In genomic region chr17:7502987-7503386, GRCh38 we compare ENCODE assay signal across 8 cellular contexts. TPM values are rescaled to one million over a fixed set of nuclear protein-coding genes. Genes with fewer than 3 reads are reported as not detected.
DNase-seq lines count a peak whose midpoint lies in the region; TF ChIP-seq lines count a peak whose summit lies in the region.
"Had no signal": no experiment of that assay in that cellular context is flagged by ENCODE, and none has a peak within 500 bp of the region (broad histone marks: within the 10 kb centered on the region; RNA-seq: fewer than 3 reads in every experiment).

No MANE protein-coding gene starts in this region.

- H3K4me1 ChIP-seq in Loucy (ENCODE audit: insufficient read depth, low read length, poor library complexity, severe bottlenecking) (no peaks in the 10 kb centered on the region), hepatocyte (ENCODE audit: insufficient read depth) (no peaks in the 10 kb centered on the region)
- H3K4me1 ChIP-seq: SJSA1 had no signal

- no peaks in the 10 kb centered on the region for H3F3A ChIP-seq in Loucy (ENCODE audit: low read depth)

- no peaks in the 10 kb centered on the region for H3K27me3 ChIP-seq in Loucy (ENCODE audit: insufficient read depth, low read length, poor library complexity, severe bottlenecking)
- no peaks in the 10 kb centered on the region for H3K27me3 ChIP-seq in hepatocyte
- H3K27me3 ChIP-seq: SJSA1 had no signal

- TF ChIP-seq CTCF in Loucy (conservative IDR thresholded peaks at IDR 0.05; ENCODE audit: low read length) = peak; percentile 55
- peak; percentile 13 for TF ChIP-seq CTCF in hepatocyte (IDR thresholded peaks at IDR 0.05; ENCODE audit: poor library complexity)

- no peak overlapping the region for H3K9ac ChIP-seq in Loucy (ENCODE audit: low read depth, low read length, poor library complexity, severe bottlenecking)

- H3K27ac ChIP-seq in hepatocyte = no peak overlapping the region
- H3K27ac ChIP-seq: SJSA1 had no signal

- 91% methylated on average over 14 of the region's 14 CpGs for WGBS in hepatocyte (ENCODE audit: low lambda C conversion rate, missing lambda C conversion rate)

- peaks cover 52% of the 10 kb centered on the region for H4K20me1 ChIP-seq in Loucy (ENCODE audit: insufficient read depth, low read length, poor library complexity, severe bottlenecking)
- H4K20me1 ChIP-seq in hepatocyte (ENCODE audit: insufficient read depth, poor library complexity, severe bottlenecking) = no peaks in the 10 kb centered on the region

- H3K36me3 ChIP-seq in Loucy (ENCODE audit: insufficient read depth, low read length) (peaks cover 96% of the 10 kb centered on the region), hepatocyte (replicated peaks; ENCODE audit: insufficient read depth, low read depth) (peaks cover 4% of the 10 kb centered on the region)

- H3K79me2 ChIP-seq in Loucy (ENCODE audit: insufficient read depth, low read length) (peaks cover 25% of the 10 kb centered on the region; the same call in 1 of the 2 replicates), hepatocyte (peaks cover 5% of the 10 kb centered on the region)

- H3K9me2 ChIP-seq in Loucy (replicated peaks; ENCODE audit: low read depth, low read length) = no peaks in the 10 kb centered on the region
- no peaks in the 10 kb centered on the region for H3K9me2 ChIP-seq in hepatocyte (replicated peaks; ENCODE audit: insufficient read depth)

- H3K4me3 ChIP-seq in Loucy (ENCODE audit: low read length, poor library complexity, severe bottlenecking) (no peak overlapping the region), hepatocyte (no peak overlapping the region)
- H3K4me3 ChIP-seq: SJSA1 had no signal

- H3K9me3 ChIP-seq in Loucy (ENCODE audit: insufficient read depth, low read depth, low read length) (no peaks in the 10 kb centered on the region), hepatocyte (ENCODE audit: low read depth) (no peaks in the 10 kb centered on the region)
- H3K9me3 ChIP-seq: SJSA1 had no signal

- H2AFZ ChIP-seq in Loucy (ENCODE audit: low read length) (no peak overlapping the region), hepatocyte (no peak overlapping the region)

- DNase-seq in D341Med (ENCODE audit: low spot score) (peak; percentile 50), hepatocyte (ENCODE audit: low spot score) (no peak), AG20443 (ENCODE audit: low spot score) (no peak), NCI-H1694 (lab: John Stamatoyannopoulos, UW) (no peak), A172 (ENCODE audit: low spot score) (no peak)

- no peak overlapping the region for H3K4me2 ChIP-seq in Loucy (ENCODE audit: low read depth, low read length, poor library complexity, severe bottlenecking)
- H3K4me2 ChIP-seq in hepatocyte = no peak overlapping the region

RNA-seq across cellular contexts. Expression of gene POLR2A, which starts 18.8 kb away (rescaled TPM):
- 50.2 and 74.5 TPM in 2 replicates for total RNA-seq in hepatocyte
- 96.3 and 98.1 TPM in 2 replicates for polyA plus RNA-seq in hepatocyte
- 17.8 and 23.4 TPM in 2 replicates for total RNA-seq in A172 (2014; rRNA removed; shearing (Covaris generic))

RNA-seq across cellular contexts. Expression of gene SLC35G6, which starts 21.7 kb away (rescaled TPM):
- 0.24 TPM in 1 of 2 replicates, not detected in the other for total RNA-seq in hepatocyte
- 0.30 and 0.44 TPM in 2 replicates for polyA plus RNA-seq in hepatocyte
- total RNA-seq in A172 (2014; rRNA removed; shearing (Covaris generic)) = not detected in 2 replicates
- total RNA-seq: LHCN-M2, SJSA1 had no signal

RNA-seq across cellular contexts. Expression of gene ZBTB4, which starts 23.6 kb away (rescaled TPM):
- 22.7 and 27.1 TPM in 2 replicates for total RNA-seq in hepatocyte
- polyA plus RNA-seq in hepatocyte = 20.8 and 21.5 TPM in 2 replicates
- 24.8 and 28.4 TPM in 2 replicates for total RNA-seq in A172 (2014; rRNA removed; shearing (Covaris generic))

RNA-seq across cellular contexts. Expression of gene TNFSF12, which starts 45.9 kb away (rescaled TPM):
- 4.5 and 7.3 TPM in 2 replicates for total RNA-seq in hepatocyte
- 8.0 and 11.3 TPM in 2 replicates for polyA plus RNA-seq in hepatocyte
- total RNA-seq in A172 (2014; rRNA removed; shearing (Covaris generic)) = 9.3 and 17.0 TPM in 2 replicates

RNA-seq across cellular contexts. Expression of gene TNFSF13, which starts 55.6 kb away (rescaled TPM):
- 0.90 and 11.0 TPM in 2 replicates for total RNA-seq in hepatocyte
- polyA plus RNA-seq in hepatocyte = 2.4 and 5.4 TPM in 2 replicates
- total RNA-seq in A172 (2014; rRNA removed; shearing (Covaris generic)) = 3.7 and 4.1 TPM in 2 replicates
- total RNA-seq: LHCN-M2 had no signal
